ENCODE assay signal across 8 cellular contexts in the genomic region with DNA sequence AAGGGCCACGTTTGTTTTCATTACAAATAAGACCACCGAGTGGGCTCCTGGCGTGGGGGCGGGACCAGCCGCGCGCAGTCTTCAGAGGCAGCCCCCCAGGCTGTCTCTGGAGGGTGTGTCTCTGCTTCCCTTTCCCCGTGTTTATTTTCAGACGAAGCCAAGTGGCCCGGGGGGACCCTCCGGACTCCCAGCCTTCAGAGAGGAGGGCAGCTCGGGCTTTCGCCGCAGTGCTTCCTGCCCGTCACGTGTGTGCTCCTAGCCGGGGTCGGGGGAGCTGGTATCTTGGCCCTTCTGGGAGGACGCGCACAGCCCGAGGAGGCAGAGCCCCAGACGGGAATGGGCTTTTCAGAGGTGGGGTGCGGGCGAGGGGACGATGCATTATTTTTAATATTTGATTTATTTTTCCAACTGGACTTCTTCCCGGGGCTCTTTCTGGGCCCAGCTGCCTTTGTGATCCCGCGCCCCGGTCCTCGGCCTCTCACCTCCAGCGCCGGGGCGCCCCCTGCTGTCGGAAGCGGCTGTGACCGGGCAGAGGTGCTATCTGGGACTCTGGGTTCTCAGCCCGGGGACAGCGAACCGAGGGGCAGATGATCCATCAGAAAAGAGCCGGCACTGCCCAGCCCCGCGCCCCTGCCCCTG.
DNase-seq lines count a peak whose midpoint lies in the region; ATAC-seq lines count a peak whose summit lies in the region.

No MANE protein-coding gene starts in this region.

- H3K27ac ChIP-seq in KOPT-K1 (ENCODE audit: low read depth, low read length, poor library complexity, severe bottlenecking) (peak overlapping the region; percentile 57), substantia nigra (ENCODE audit: low read depth, low read length, poor library complexity, severe bottlenecking) (peak overlapping the region; percentile 38)

- ATAC-seq in GM21390 (IDR thresholded peaks at IDR 0.05; ENCODE audit: unreplicated experiment), result peak; percentile 56

- no peaks in the 10 kb centered on the region for H3K9me3 ChIP-seq in KOPT-K1 (ENCODE audit: insufficient read depth, low read length, poor library complexity, severe bottlenecking)

- DNase-seq in COLO668 (lab: John Stamatoyannopoulos, UW; ENCODE audit: unreplicated experiment) (peak; percentile 91), SHP77 (lab: John Stamatoyannopoulos, UW) (peak; percentile 61 to 83), germinal center (ENCODE audit: low spot score) (peak; percentile 89), nucleus accumbens (lab: John Stamatoyannopoulos, UW) (peak in 51 of 56 donors; percentile 7 to 94 (median 64)), substantia nigra (lab: John Stamatoyannopoulos, UW) (peak in 47 of 49 donors; percentile 17 to 91 (median 69))
- peak; percentile 76 for DNase-seq in activated gamma-delta T cell treated with anti-CD3 and anti-CD28 coated beads, Interleukin-2, amount 50 U/mL, for 16 hours (ENCODE audit: low read depth)

- no peaks in the 10 kb centered on the region for H3K36me3 ChIP-seq in KOPT-K1 (ENCODE audit: insufficient read depth, low read length)

Comparison
In these comparisons a context has a peak if more than half of its experiments do, and no peak if none do; other contexts are left out.
1. Peak in every context shown above with its lines: DNase-seq, ATAC-seq and H3K27ac ChIP-seq.